Comparison of ENCODE assay signal across 27 cellular contexts in genomic region chr3:46027736-46028397, GRCh38. TPM values are rescaled to one million over a fixed set of nuclear protein-coding genes. Genes with fewer than 3 reads are reported as not detected.
DNase-seq lines count a peak whose midpoint lies in the region; ATAC-seq and TF ChIP-seq lines count a peak whose summit lies in the region.
"Had no signal": no experiment of that assay in that cellular context is flagged by ENCODE, and none has a peak within 500 bp of the region (broad histone marks: within the 10 kb centered on the region; RNA-seq: fewer than 3 reads in every experiment).

No MANE protein-coding gene starts in this region.

- H3K4me1 Mint-ChIP-seq in activated naive CD4-positive, alpha-beta T cell treated with anti-CD3 and anti-CD28 coated beads, Interleukin-2, amount 50 U/mL, for 24 hours: no peaks in the 10 kb centered on the region
- H3K4me1 Mint-ChIP-seq: central memory CD8-positive, alpha-beta T cell; nephron; T-helper 17 cell had no signal

- H3K4me1 ChIP-seq in esophagus muscularis mucosa (no peaks in the 10 kb centered on the region), Peyer's patch (no peaks in the 10 kb centered on the region), foreskin keratinocyte (no peaks in the 10 kb centered on the region)
- H3K4me1 ChIP-seq: left ventricle myocardium inferior, SJSA1 had no signal

- no peak overlapping the region for H3K4me3 Mint-ChIP-seq in activated naive CD4-positive, alpha-beta T cell treated with anti-CD3 and anti-CD28 coated beads, Interleukin-2, amount 50 U/mL, for 24 hours
- H3K4me3 Mint-ChIP-seq: activated naive CD8-positive, alpha-beta T cell; central memory CD8-positive, alpha-beta T cell; nephron; T-helper 17 cell had no signal

- intact Hi-C loops in esophagus muscularis mucosa (cut with DNase I): no loop called here

- TF ChIP-seq CTCF in esophagus muscularis mucosa (IDR thresholded peaks at IDR 0.05) (no peak), Peyer's patch (IDR thresholded peaks at IDR 0.05) (no peak), foreskin keratinocyte (conservative IDR thresholded peaks at IDR 0.05) (no peak)

- TF ChIP-seq EP300 in esophagus muscularis mucosa (IDR thresholded peaks at IDR 0.05): no peak

- no peak overlapping the region for H3K4me3 ChIP-seq in esophagus muscularis mucosa
- H3K4me3 ChIP-seq in Peyer's patch: no peak overlapping the region
- H3K4me3 ChIP-seq: BLaER1 treated with 17β-estradiol and CSF1 and Interleukin-3, amounts not matched to agents 10 nM and 100 nM; left ventricle myocardium inferior; SJSA1 had no signal

- no peak for ATAC-seq in foreskin keratinocyte
- ATAC-seq: PC-3, sciatic nerve, T-helper 17 cell had no signal

- H3K27ac Mint-ChIP-seq in activated naive CD4-positive, alpha-beta T cell treated with anti-CD3 and anti-CD28 coated beads, Interleukin-2, amount 50 U/mL, for 24 hours: peak overlapping the region; percentile 53
- H3K27ac Mint-ChIP-seq: activated naive CD8-positive, alpha-beta T cell; nephron; T-helper 17 cell had no signal

- peaks cover 1% of the 10 kb centered on the region for H3K36me3 Mint-ChIP-seq in activated naive CD4-positive, alpha-beta T cell treated with anti-CD3 and anti-CD28 coated beads, Interleukin-2, amount 50 U/mL, for 24 hours

- H3K9me3 ChIP-seq in esophagus muscularis mucosa (peaks cover 0 to 4% (median 0%) of the 10 kb centered on the region in 4 donors), Peyer's patch (peaks cover 0 to 6% (median 0%) of the 10 kb centered on the region in 4 donors)

- no peak overlapping the region for H3K27ac ChIP-seq in esophagus muscularis mucosa (replicated peaks in 1 of 4)
- H3K27ac ChIP-seq in Peyer's patch: no peak overlapping the region
- no peak overlapping the region for H3K27ac ChIP-seq in foreskin keratinocyte
- H3K27ac ChIP-seq: BLaER1 treated with 17β-estradiol and CSF1 and Interleukin-3, amounts not matched to agents 10 nM and 100 nM; epithelial cell of prostate; left ventricle myocardium inferior; SJSA1; VCaP had no signal

- TF ChIP-seq POLR2A in esophagus muscularis mucosa (IDR thresholded peaks at IDR 0.05; ENCODE audit: low read depth) (no peak), Peyer's patch (IDR thresholded peaks at IDR 0.05) (no peak)

- H3K27me3 ChIP-seq in esophagus muscularis mucosa (no peaks in the 10 kb centered on the region), Peyer's patch (no peaks in the 10 kb centered on the region), foreskin keratinocyte (peaks cover 10% of the 10 kb centered on the region)
- H3K27me3 ChIP-seq: BLaER1 treated with 17β-estradiol and CSF1 and Interleukin-3, amounts not matched to agents 10 nM and 100 nM; SJSA1 had no signal

- no peaks in the 10 kb centered on the region for H3K9me3 Mint-ChIP-seq in activated naive CD4-positive, alpha-beta T cell treated with anti-CD3 and anti-CD28 coated beads, Interleukin-2, amount 50 U/mL, for 24 hours
- H3K9me3 Mint-ChIP-seq: central memory CD8-positive, alpha-beta T cell had no signal

- WGBS in esophagus muscularis mucosa: 85% methylated on average over 6 of the region's 6 CpGs

- H3K36me3 ChIP-seq in esophagus muscularis mucosa: no peaks in the 10 kb centered on the region
- H3K36me3 ChIP-seq in Peyer's patch: no peaks in the 10 kb centered on the region
- H3K36me3 ChIP-seq: left ventricle myocardium inferior, SJSA1 had no signal

- no peak for DNase-seq in activated naive CD4-positive, alpha-beta T cell treated with anti-CD3 and anti-CD28 coated beads, Interleukin-2, amount 50 U/mL, for 16 hours
- DNase-seq in NOMO-1 treated with DMSO at 0.1 percent for 48 hours (lab: John Stamatoyannopoulos, UW; ENCODE audit: unreplicated experiment) (peak; percentile 24), esophagus muscularis mucosa (ENCODE audit: extremely low spot score) (peak; percentile 26), Peyer's patch (no peak), foreskin keratinocyte (no peak), AML-193 (lab: John Stamatoyannopoulos, UW) (no peak), HT-29 (ENCODE audit: low spot score) (no peak)
- DNase-seq: ACHN, foreskin melanocyte, GDM1, hypothalamus, left ventricle myocardium inferior, midbrain, NCI-H1436 treated with DMSO at 0.1 percent for 48 hours, NCI-H2171, PC-3, T-helper 17 cell had no signal

- no peaks in the 10 kb centered on the region for H3K27me3 Mint-ChIP-seq in activated naive CD4-positive, alpha-beta T cell treated with anti-CD3 and anti-CD28 coated beads, Interleukin-2, amount 50 U/mL, for 24 hours
- H3K27me3 Mint-ChIP-seq: activated naive CD8-positive, alpha-beta T cell; central memory CD8-positive, alpha-beta T cell; T-helper 17 cell had no signal

RNA-seq across cellular contexts. Expression of gene XCR1, which starts 0.6 kb away (rescaled TPM):
- under 1 TPM in 1 of 4 donors, not detected in 3; 0.17 TPM for total RNA-seq in esophagus muscularis mucosa
- total RNA-seq in Peyer's patch: not detected
- not detected in 2 replicates for total RNA-seq in foreskin keratinocyte
- not detected in 2 replicates for polyA plus RNA-seq in foreskin keratinocyte
- not detected in 2 replicates for total RNA-seq in HT-29 (2014; rRNA removed; shearing (Covaris generic))
- total RNA-seq: left ventricle myocardium inferior, PC-3, SJSA1, subcutaneous adipose tissue had no signal

RNA-seq across cellular contexts. Expression of gene FYCO1, which starts 32.2 kb away (rescaled TPM):
- 100 to 1,000 TPM in 1 of 4 donors, 10 to 100 TPM in 3; 64.1 to 122 (median 93.8) TPM for total RNA-seq in esophagus muscularis mucosa
- total RNA-seq in Peyer's patch: 10 to 100 TPM; 35.8 to 51.2 (median 43.8) TPM
- total RNA-seq in foreskin keratinocyte: 14.1 and 18.7 TPM in 2 replicates
- 4.4 and 6.4 TPM in 2 replicates for polyA plus RNA-seq in foreskin keratinocyte
- total RNA-seq in HT-29 (2014; rRNA removed; shearing (Covaris generic)): 8.5 and 9.7 TPM in 2 replicates

Comparison
In these comparisons a context has a peak if more than half of its experiments do, and no peak if none do; other contexts are left out.
1. DNase-seq: peak in NOMO-1 treated with DMSO at 0.1 percent for 48 hours (single experiment) and esophagus muscularis mucosa (single experiment); none in activated naive CD4-positive, alpha-beta T cell treated with anti-CD3 and anti-CD28 coated beads, Interleukin-2, amount 50 U/mL, for 16 hours (single experiment), Peyer's patch (0 of 3), foreskin keratinocyte (0 of 2), AML-193 (0 of 2) and HT-29 (single experiment).